In genomic region chr2:216618785-216619184, GRCh38 we compare ENCODE assay signal across 18 cellular contexts. TPM values are rescaled to one million over a fixed set of nuclear protein-coding genes. Genes with fewer than 3 reads are reported as not detected.
A peak's percentile ranks its signal among the peaks of the same experiment; 100 is the strongest.
DNase-seq lines count a peak whose midpoint lies in the region; ATAC-seq, FAIRE-seq and TF ChIP-seq lines count a peak whose summit lies in the region.
"Had no signal": no experiment of that assay in that cellular context is flagged by ENCODE, and none has a peak within 500 bp of the region (broad histone marks: within the 10 kb centered on the region; RNA-seq: fewer than 3 reads in every experiment).

No MANE protein-coding gene starts in this region.

- FAIRE-seq in astrocyte (lab: Jason Lieb, UNC), result no peak
- FAIRE-seq: A204.1, GM18507 had no signal

- H4K20me1 ChIP-seq in astrocyte (ENCODE audit: insufficient read depth, low read length) (no peaks in the 10 kb centered on the region), neural progenitor cell (ENCODE audit: low read depth) (no peaks in the 10 kb centered on the region)

- H3K4me1 ChIP-seq in astrocyte (ENCODE audit: insufficient read depth, low read length), result no peaks in the 10 kb centered on the region
- H3K4me1 ChIP-seq in neural progenitor cell, result peaks cover 36% of the 10 kb centered on the region
- H3K4me1 ChIP-seq: psoas muscle had no signal

- H3K4me1 Mint-ChIP-seq in astrocyte (ENCODE audit: low read depth, unreplicated experiment) (peaks cover 14% of the 10 kb centered on the region), neural progenitor cell (peaks cover 55% of the 10 kb centered on the region)
- H3K4me1 Mint-ChIP-seq: activated T-helper 17 cell treated with anti-CD3 and anti-CD28 coated beads, Interleukin-2, amount 50 U/mL, for 72 hours had no signal

- ATAC-seq in HG03432 (IDR thresholded peaks at IDR 0.05; ENCODE audit: unreplicated experiment), result no peak
- ATAC-seq: activated T-helper 17 cell treated with anti-CD3 and anti-CD28 coated beads, Interleukin-2, amount 50 U/mL, for 72 hours; psoas muscle had no signal

- H3K27me3 ChIP-seq in astrocyte (ENCODE audit: insufficient read depth, low read length), result peaks cover 3% of the 10 kb centered on the region
- H3K27me3 ChIP-seq in neural progenitor cell, result no peaks in the 10 kb centered on the region

- H2AFZ ChIP-seq in astrocyte (ENCODE audit: low read depth, low read length) (no peak overlapping the region), neural progenitor cell (replicated peaks) (peak overlapping the region; percentile 61)

- peaks cover 2% of the 10 kb centered on the region for H3K27me3 Mint-ChIP-seq in astrocyte (ENCODE audit: low read depth, unreplicated experiment)
- H3K27me3 Mint-ChIP-seq in neural progenitor cell (ENCODE audit: insufficient read depth, low read depth), result peaks cover 7% of the 10 kb centered on the region

- H3K9ac ChIP-seq in astrocyte (ENCODE audit: low read length), result no peak overlapping the region
- H3K9ac ChIP-seq in neural progenitor cell, result no peak overlapping the region

- peaks cover 27% of the 10 kb centered on the region for H3F3A ChIP-seq in neural progenitor cell (ENCODE audit: low read depth)

- H3K4me2 ChIP-seq in astrocyte (ENCODE audit: low read length) (no peak overlapping the region), neural progenitor cell (peak overlapping the region; percentile 56)

- H3K36me3 ChIP-seq in astrocyte (ENCODE audit: insufficient read depth, low read length) (no peaks in the 10 kb centered on the region), neural progenitor cell (no peaks in the 10 kb centered on the region)

- H3K27ac Mint-ChIP-seq in astrocyte (ENCODE audit: unreplicated experiment) (peak overlapping the region; percentile 94), neural progenitor cell (peak overlapping the region; percentile 97)
- H3K27ac Mint-ChIP-seq: activated CD4-positive, alpha-beta memory T cell treated with anti-CD3 and anti-CD28 coated beads for 36 hours had no signal

- TF ChIP-seq CTCF in astrocyte (IDR thresholded peaks at IDR 0.05; ENCODE audit: insufficient read depth, low read depth, low read length), result no peak
- TF ChIP-seq CTCF in neural progenitor cell (IDR thresholded peaks at IDR 0.05), result no peak

- peaks cover 1% of the 10 kb centered on the region for H3K36me3 Mint-ChIP-seq in astrocyte (ENCODE audit: low read depth, unreplicated experiment)
- H3K36me3 Mint-ChIP-seq in neural progenitor cell, result no peaks in the 10 kb centered on the region
- H3K36me3 Mint-ChIP-seq: activated CD4-positive, alpha-beta memory T cell treated with anti-CD3 and anti-CD28 coated beads for 36 hours had no signal

- H3K79me2 ChIP-seq in astrocyte (ENCODE audit: insufficient read depth, low read length) (no peaks in the 10 kb centered on the region), neural progenitor cell (ENCODE audit: low read depth) (no peaks in the 10 kb centered on the region)

- DNase-seq in NCI-H2107 treated with DMSO at 0.1 percent for 48 hours (lab: John Stamatoyannopoulos, UW; ENCODE audit: unreplicated experiment) (peak; percentile 69), NCI-H2107 (lab: John Stamatoyannopoulos, UW) (no peak), astrocyte (ENCODE audit: low read depth) (no peak), neural progenitor cell (ENCODE audit: low spot score) (peak; percentile 31), GOT3 (lab: John Stamatoyannopoulos, UW) (no peak)
- DNase-seq in Jurkat, Clone E6-1 (ENCODE audit: low read depth, low spot score), result no peak
- DNase-seq in stimulated activated CD4-positive, alpha-beta T cell treated with anti-CD3 and anti-CD28 coated beads, Interleukin-2, amount 100 ng/mL, for 48 hours, result no peak
- DNase-seq: aorta, Calu3, cortex of kidney, kidney glomerular epithelial cell, NCI-H2029 treated with DMSO at 0.1 percent for 48 hours, psoas muscle had no signal

- H3K9me3 Mint-ChIP-seq in astrocyte (ENCODE audit: unreplicated experiment), result no peaks in the 10 kb centered on the region
- H3K9me3 Mint-ChIP-seq in neural progenitor cell, result no peaks in the 10 kb centered on the region
- H3K9me3 Mint-ChIP-seq: activated CD4-positive, alpha-beta memory T cell treated with anti-CD3 and anti-CD28 coated beads for 36 hours; activated T-helper 17 cell treated with anti-CD3 and anti-CD28 coated beads, Interleukin-2, amount 50 U/mL, for 72 hours had no signal

- no peak overlapping the region for H3K27ac ChIP-seq in astrocyte (ENCODE audit: low read depth, low read length)
- H3K27ac ChIP-seq in neural progenitor cell, result no peak overlapping the region
- H3K27ac ChIP-seq: psoas muscle had no signal

- H3K4me3 Mint-ChIP-seq in astrocyte (ENCODE audit: unreplicated experiment) (no peak overlapping the region), neural progenitor cell (no peak overlapping the region)
- H3K4me3 Mint-ChIP-seq: activated CD4-positive, alpha-beta memory T cell treated with anti-CD3 and anti-CD28 coated beads for 36 hours; activated T-helper 17 cell treated with anti-CD3 and anti-CD28 coated beads, Interleukin-2, amount 50 U/mL, for 72 hours had no signal

- H3K4me3 ChIP-seq in Jurkat, Clone E6-1 (ENCODE audit: low read length), result peak overlapping the region; percentile 46
- H3K4me3 ChIP-seq in astrocyte (ENCODE audit: insufficient read depth, low read depth, low read length) (no peak overlapping the region), neural progenitor cell (no peak overlapping the region)
- H3K4me3 ChIP-seq: psoas muscle had no signal

- H3K9me3 ChIP-seq in astrocyte (ENCODE audit: insufficient read depth, low read depth, low read length), result no peaks in the 10 kb centered on the region
- H3K9me3 ChIP-seq in neural progenitor cell (ENCODE audit: low read depth), result no peaks in the 10 kb centered on the region
- H3K9me3 ChIP-seq: psoas muscle had no signal

RNA-seq across cellular contexts. Expression of gene IGFBP2, which starts 14.4 kb away (rescaled TPM):
- polyA plus RNA-seq in Jurkat, Clone E6-1 (2012; ENCODE audit: insufficient read depth, insufficient read length), result 229 TPM
- total RNA-seq in astrocyte (944 and 1,071 TPM in 2 replicates), neural progenitor cell (ENCODE audit: low replicate concordance) (371 and 935 TPM in 2 replicates)

Comparison
In these comparisons a context has a peak if more than half of its experiments do, and no peak if none do; other contexts are left out.
1. DNase-seq: peak in NCI-H2107 treated with DMSO at 0.1 percent for 48 hours (single experiment) and neural progenitor cell (single experiment); none in NCI-H2107 (single experiment), Jurkat, Clone E6-1 (single experiment), astrocyte (single experiment), GOT3 (single experiment) and stimulated activated CD4-positive, alpha-beta T cell treated with anti-CD3 and anti-CD28 coated beads, Interleukin-2, amount 100 ng/mL, for 48 hours (0 of 2).